8 cellular contexts compared by ENCODE assay signal in the genomic region with DNA sequence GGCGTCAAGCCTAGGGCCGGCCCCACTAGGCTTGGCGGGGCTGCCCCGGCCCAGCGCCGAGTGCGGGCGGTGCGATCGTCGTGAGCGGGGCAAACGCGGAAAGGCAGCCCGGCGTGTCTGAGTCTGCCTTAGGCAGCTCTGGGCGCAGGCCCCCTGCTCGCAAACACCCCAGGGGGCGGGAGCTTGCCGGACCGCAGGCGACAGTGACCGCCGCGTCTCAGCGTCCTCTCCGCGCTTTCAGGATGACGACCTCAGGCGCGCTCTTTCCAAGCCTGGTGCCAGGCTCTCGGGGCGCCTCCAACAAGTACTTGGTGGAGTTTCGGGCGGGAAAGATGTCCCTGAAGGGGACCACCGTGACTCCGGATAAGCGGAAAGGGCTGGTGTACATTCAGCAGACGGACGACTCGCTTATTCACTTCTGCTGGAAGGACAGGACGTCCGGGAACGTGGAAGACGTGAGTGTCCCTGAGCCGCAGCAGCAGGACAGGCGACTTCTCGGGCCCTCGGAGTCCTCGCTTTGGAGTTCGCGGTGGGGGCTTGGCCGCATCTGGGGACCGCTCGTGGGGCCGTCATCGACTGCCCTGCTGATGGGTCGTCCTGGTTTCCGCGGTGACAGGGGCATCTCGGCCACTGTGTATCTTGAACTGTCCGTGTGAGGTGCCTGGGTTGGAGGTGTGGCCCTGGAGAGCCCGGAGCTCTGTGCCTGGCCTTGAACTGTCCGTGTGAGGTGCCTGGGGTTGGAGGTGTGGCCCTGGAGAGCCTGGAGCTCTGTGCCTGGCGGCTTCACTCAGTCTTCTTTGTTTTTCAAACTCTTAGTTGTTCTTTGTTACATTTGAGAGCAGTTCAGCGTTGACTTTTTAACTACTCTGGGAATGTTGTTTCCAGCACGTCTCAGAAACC. TPM values are rescaled to one million over a fixed set of nuclear protein-coding genes. Genes with fewer than 3 reads are reported as not detected.
A peak's percentile ranks its signal among the peaks of the same experiment; 100 is the strongest.
DNase-seq lines count a peak whose midpoint lies in the region; ATAC-seq and TF ChIP-seq lines count a peak whose summit lies in the region.

No MANE protein-coding gene starts in this region.

- peak overlapping the region; percentile 82 for H3K27ac Mint-ChIP-seq in activated CD4-positive, alpha-beta memory T cell treated with anti-CD3 and anti-CD28 coated beads, Interleukin-2, amount 10 ng/mL, durations not matched to agents 7 days and 5 days
- peak overlapping the region; percentile 96 for H3K27ac Mint-ChIP-seq in progenitor cell of endocrine pancreas

- no peak for TF ChIP-seq CTCF in progenitor cell of endocrine pancreas (IDR thresholded peaks at IDR 0.05; ENCODE audit: unreplicated experiment)

- DNase-seq in NCI-H2227 (lab: John Stamatoyannopoulos, UW; ENCODE audit: unreplicated experiment) (peak; percentile 63), NCI-H2227 treated with DMSO at 0.1 percent for 48 hours (lab: John Stamatoyannopoulos, UW) (no peak), glomerular visceral epithelial cell (ENCODE audit: extremely low spot score) (peak; percentile 42), progenitor cell of endocrine pancreas (ENCODE audit: low spot score, unreplicated experiment) (peak; percentile 30), HuH-7.5 (ENCODE audit: low spot score) (no peak)
- DNase-seq in activated CD4-positive, alpha-beta memory T cell treated with anti-CD3 and anti-CD28 coated beads, Interleukin-2, amount 10 ng/mL, durations not matched to agents 7 days and 5 days: peak; percentile 39

- no peaks in the 10 kb centered on the region for H3K9me3 Mint-ChIP-seq in activated CD4-positive, alpha-beta memory T cell treated with anti-CD3 and anti-CD28 coated beads, Interleukin-2, amount 10 ng/mL, durations not matched to agents 7 days and 5 days
- no peaks in the 10 kb centered on the region for H3K9me3 Mint-ChIP-seq in progenitor cell of endocrine pancreas (ENCODE audit: low read depth)

- peak overlapping the region; percentile 95 for H3K4me3 Mint-ChIP-seq in activated CD4-positive, alpha-beta memory T cell treated with anti-CD3 and anti-CD28 coated beads, Interleukin-2, amount 10 ng/mL, durations not matched to agents 7 days and 5 days
- H3K4me3 Mint-ChIP-seq in progenitor cell of endocrine pancreas (ENCODE audit: low read depth): peak overlapping the region; percentile 85

- no peaks in the 10 kb centered on the region for H3K27me3 Mint-ChIP-seq in activated CD4-positive, alpha-beta memory T cell treated with anti-CD3 and anti-CD28 coated beads, Interleukin-2, amount 10 ng/mL, durations not matched to agents 7 days and 5 days
- no peaks in the 10 kb centered on the region for H3K27me3 Mint-ChIP-seq in progenitor cell of endocrine pancreas

- ATAC-seq in HG03139 (IDR thresholded peaks at IDR 0.05; ENCODE audit: unreplicated experiment): peak; percentile 5
- ATAC-seq in HG03108 (IDR thresholded peaks at IDR 0.05; ENCODE audit: unreplicated experiment): no peak

- H3K4me1 Mint-ChIP-seq in activated CD4-positive, alpha-beta memory T cell treated with anti-CD3 and anti-CD28 coated beads, Interleukin-2, amount 10 ng/mL, durations not matched to agents 7 days and 5 days: peaks cover 31% of the 10 kb centered on the region
- H3K4me1 Mint-ChIP-seq in progenitor cell of endocrine pancreas (ENCODE audit: low read depth): peaks cover 15% of the 10 kb centered on the region

- POLR2A ChIA-PET in activated CD4-positive, alpha-beta memory T cell treated with anti-CD3 and anti-CD28 coated beads, Interleukin-2, amount 10 ng/mL, durations not matched to agents 7 days and 5 days (lab: Charles Lee): interaction anchor here (0.7 to 1.8 kb wide), 4 partner anchors 81 to 437 kb away, joined by 3 to 13 read pairs (median 4); a partner anchor contains a TSS

- CTCF ChIA-PET in activated CD4-positive, alpha-beta memory T cell treated with anti-CD3 and anti-CD28 coated beads, Interleukin-2, amount 10 ng/mL, durations not matched to agents 7 days and 5 days (lab: Charles Lee): interaction anchor here (1.5 kb wide), 1 partner anchor 62 kb away, joined by 6 read pairs; no protein-coding TSS in a partner anchor

- peaks cover 35% of the 10 kb centered on the region for H3K36me3 Mint-ChIP-seq in activated CD4-positive, alpha-beta memory T cell treated with anti-CD3 and anti-CD28 coated beads, Interleukin-2, amount 10 ng/mL, durations not matched to agents 7 days and 5 days (ENCODE audit: low read depth)
- peaks cover 1% of the 10 kb centered on the region for H3K36me3 Mint-ChIP-seq in progenitor cell of endocrine pancreas (ENCODE audit: insufficient read depth)

RNA-seq across cellular contexts. Expression of a gene that starts 0.8 kb away (rescaled TPM):
- total RNA-seq in activated CD4-positive, alpha-beta memory T cell treated with anti-CD3 and anti-CD28 coated beads, Interleukin-2, amount 10 ng/mL, durations not matched to agents 7 days and 5 days: 10 to 100 TPM; 90.1 to 91.0 TPM
- total RNA-seq in progenitor cell of endocrine pancreas: 66.2 and 67.1 TPM in 2 replicates

Comparison
In these comparisons a context has a peak if more than half of its experiments do, and no peak if none do; other contexts are left out.
1. DNase-seq: peak in NCI-H2227 (single experiment), activated CD4-positive, alpha-beta memory T cell treated with anti-CD3 and anti-CD28 coated beads, Interleukin-2, amount 10 ng/mL, durations not matched to agents 7 days and 5 days (single experiment), glomerular visceral epithelial cell (single experiment) and progenitor cell of endocrine pancreas (single experiment); none in NCI-H2227 treated with DMSO at 0.1 percent for 48 hours (single experiment) and HuH-7.5 (single experiment).